Comparison of ENCODE assay signal across 1 cellular context in the genomic region with DNA sequence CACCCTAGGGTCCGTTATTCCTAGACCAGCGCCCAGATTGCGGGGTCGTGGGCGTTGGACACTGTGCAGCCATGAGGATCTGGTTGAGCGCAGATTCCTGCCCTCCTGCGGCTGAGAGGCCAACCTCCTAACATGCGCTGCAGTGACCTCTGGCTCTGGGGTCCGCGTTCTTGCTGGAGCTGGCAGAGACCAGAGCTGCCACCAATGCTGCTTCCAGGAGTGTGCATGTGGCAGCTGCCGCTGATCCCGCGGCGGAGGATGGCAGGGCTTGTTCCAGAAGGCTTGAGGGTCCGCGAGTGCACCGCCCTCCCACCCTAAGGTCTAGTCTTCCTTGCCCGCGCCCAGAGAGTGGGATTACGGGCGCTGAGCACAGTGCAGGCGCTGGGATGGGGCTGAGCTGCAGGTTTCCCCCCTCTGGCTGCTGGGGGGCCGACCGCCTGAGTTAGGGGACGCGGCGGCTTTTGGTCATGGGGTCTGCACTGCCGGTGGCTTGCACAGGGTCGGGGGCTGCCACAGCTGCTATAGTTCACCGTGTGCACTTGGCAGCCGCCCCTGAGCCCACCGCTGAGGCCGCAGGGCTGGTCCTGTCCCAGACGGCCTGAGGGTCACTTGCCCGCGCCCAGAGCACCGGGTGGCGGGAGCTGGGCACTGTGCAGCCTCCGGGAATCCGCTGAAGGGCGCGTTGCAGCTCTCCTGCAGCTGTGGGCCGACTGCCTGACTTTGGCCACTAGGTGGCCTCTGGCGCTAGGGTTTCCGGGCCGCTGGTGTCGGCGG.
TF ChIP-seq lines count a peak whose summit lies in the region.

No MANE protein-coding gene starts in this region.

TF ChIP-seq in HepG2, 621 proteins besides CTCF, POLR2A, EP300 and RAD21 (continued from another document and continues in another):
- TF ChIP-seq RBFOX2 (IDR thresholded peaks at IDR 0.05; ENCODE audit: low read depth, low read length): no peak
- no peak for TF ChIP-seq TOPORS (CRISPR knock-in tag; IDR thresholded peaks at IDR 0.05)
- TF ChIP-seq HDAC1 (CRISPR knock-in tag; IDR thresholded peaks at IDR 0.05): peak; percentile 62
- TF ChIP-seq SALL1 (CRISPR knock-in tag; IDR thresholded peaks at IDR 0.05): peak; percentile 63; the same call in 1 of the 2 replicates
- peak; percentile 57; the same call in 1 of the 2 replicates for TF ChIP-seq KMT2A (CRISPR knock-in tag; IDR thresholded peaks at IDR 0.05)
- no peak; the same call in 1 of the 2 replicates for TF ChIP-seq MYC (CRISPR knock-in tag; IDR thresholded peaks at IDR 0.05; ENCODE audit: borderline replicate concordance)
- TF ChIP-seq SKIL (CRISPR knock-in tag; IDR thresholded peaks at IDR 0.05; ENCODE audit: borderline replicate concordance): no peak
- TF ChIP-seq, protein P1, sequence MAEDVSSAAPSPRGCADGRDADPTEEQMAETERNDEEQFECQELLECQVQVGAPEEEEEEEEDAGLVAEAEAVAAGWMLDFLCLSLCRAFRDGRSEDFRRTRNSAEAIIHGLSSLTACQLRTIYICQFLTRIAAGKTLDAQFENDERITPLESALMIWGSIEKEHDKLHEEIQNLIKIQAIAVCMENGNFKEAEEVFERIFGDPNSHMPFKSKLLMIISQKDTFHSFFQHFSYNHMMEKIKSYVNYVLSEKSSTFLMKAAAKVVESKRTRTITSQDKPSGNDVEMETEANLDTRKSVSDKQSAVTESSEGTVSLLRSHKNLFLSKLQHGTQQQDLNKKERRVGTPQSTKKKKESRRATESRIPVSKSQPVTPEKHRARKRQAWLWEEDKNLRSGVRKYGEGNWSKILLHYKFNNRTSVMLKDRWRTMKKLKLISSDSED (CRISPR knock-in tag; IDR thresholded peaks at IDR 0.05): no peak
- peak; percentile 55; the same call in 1 of the 2 replicates for TF ChIP-seq SAP130 (CRISPR knock-in tag; IDR thresholded peaks at IDR 0.05; ENCODE audit: low read depth)
- TF ChIP-seq KLF9 (CRISPR knock-in tag; IDR thresholded peaks at IDR 0.05; ENCODE audit: low read depth): no peak
- no peak for TF ChIP-seq ZNF75D (CRISPR knock-in tag; IDR thresholded peaks at IDR 0.05; ENCODE audit: borderline replicate concordance)
- TF ChIP-seq FOXJ3 (CRISPR knock-in tag; IDR thresholded peaks at IDR 0.05; ENCODE audit: borderline replicate concordance): no peak; the same call in 1 of the 2 replicates
- TF ChIP-seq CENPT (CRISPR knock-in tag; IDR thresholded peaks at IDR 0.05; ENCODE audit: low read depth): no peak
- no peak for TF ChIP-seq KMT2B (CRISPR knock-in tag; IDR thresholded peaks at IDR 0.05)
- TF ChIP-seq KAT7 (CRISPR knock-in tag; IDR thresholded peaks at IDR 0.05; ENCODE audit: borderline replicate concordance): no peak; the same call in 1 of the 2 replicates
- no peak for TF ChIP-seq SRF (IDR thresholded peaks at IDR 0.05; ENCODE audit: low read depth, low read length)
- TF ChIP-seq ZNF879 (CRISPR knock-in tag; IDR thresholded peaks at IDR 0.05): no peak
- TF ChIP-seq BORCS8-MEF2B (CRISPR knock-in tag; IDR thresholded peaks at IDR 0.05): peak; percentile 47; the same call in 1 of the 2 replicates
- TF ChIP-seq, protein P2, sequence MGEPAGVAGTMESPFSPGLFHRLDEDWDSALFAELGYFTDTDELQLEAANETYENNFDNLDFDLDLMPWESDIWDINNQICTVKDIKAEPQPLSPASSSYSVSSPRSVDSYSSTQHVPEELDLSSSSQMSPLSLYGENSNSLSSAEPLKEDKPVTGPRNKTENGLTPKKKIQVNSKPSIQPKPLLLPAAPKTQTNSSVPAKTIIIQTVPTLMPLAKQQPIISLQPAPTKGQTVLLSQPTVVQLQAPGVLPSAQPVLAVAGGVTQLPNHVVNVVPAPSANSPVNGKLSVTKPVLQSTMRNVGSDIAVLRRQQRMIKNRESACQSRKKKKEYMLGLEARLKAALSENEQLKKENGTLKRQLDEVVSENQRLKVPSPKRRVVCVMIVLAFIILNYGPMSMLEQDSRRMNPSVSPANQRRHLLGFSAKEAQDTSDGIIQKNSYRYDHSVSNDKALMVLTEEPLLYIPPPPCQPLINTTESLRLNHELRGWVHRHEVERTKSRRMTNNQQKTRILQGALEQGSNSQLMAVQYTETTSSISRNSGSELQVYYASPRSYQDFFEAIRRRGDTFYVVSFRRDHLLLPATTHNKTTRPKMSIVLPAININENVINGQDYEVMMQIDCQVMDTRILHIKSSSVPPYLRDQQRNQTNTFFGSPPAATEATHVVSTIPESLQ (CRISPR knock-in tag; conservative IDR thresholded peaks at IDR 0.05): no peak
- TF ChIP-seq, protein P3, sequence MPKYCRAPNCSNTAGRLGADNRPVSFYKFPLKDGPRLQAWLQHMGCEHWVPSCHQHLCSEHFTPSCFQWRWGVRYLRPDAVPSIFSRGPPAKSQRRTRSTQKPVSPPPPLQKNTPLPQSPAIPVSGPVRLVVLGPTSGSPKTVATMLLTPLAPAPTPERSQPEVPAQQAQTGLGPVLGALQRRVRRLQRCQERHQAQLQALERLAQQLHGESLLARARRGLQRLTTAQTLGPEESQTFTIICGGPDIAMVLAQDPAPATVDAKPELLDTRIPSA (CRISPR knock-in tag; IDR thresholded peaks at IDR 0.05; ENCODE audit: borderline replicate concordance): 0 out of 2 replicates have a peak, but pooled peaks have one; percentile 69
- no peak for TF ChIP-seq ATF7 (IDR thresholded peaks at IDR 0.05)
- no peak for TF ChIP-seq ATF7 (CRISPR knock-in tag; IDR thresholded peaks at IDR 0.05)
- no peak for TF ChIP-seq NFAT5 (CRISPR knock-in tag; IDR thresholded peaks at IDR 0.05)
- TF ChIP-seq ZNF276 (CRISPR knock-in tag; IDR thresholded peaks at IDR 0.05; ENCODE audit: low read depth): no peak
- TF ChIP-seq, protein P4, sequence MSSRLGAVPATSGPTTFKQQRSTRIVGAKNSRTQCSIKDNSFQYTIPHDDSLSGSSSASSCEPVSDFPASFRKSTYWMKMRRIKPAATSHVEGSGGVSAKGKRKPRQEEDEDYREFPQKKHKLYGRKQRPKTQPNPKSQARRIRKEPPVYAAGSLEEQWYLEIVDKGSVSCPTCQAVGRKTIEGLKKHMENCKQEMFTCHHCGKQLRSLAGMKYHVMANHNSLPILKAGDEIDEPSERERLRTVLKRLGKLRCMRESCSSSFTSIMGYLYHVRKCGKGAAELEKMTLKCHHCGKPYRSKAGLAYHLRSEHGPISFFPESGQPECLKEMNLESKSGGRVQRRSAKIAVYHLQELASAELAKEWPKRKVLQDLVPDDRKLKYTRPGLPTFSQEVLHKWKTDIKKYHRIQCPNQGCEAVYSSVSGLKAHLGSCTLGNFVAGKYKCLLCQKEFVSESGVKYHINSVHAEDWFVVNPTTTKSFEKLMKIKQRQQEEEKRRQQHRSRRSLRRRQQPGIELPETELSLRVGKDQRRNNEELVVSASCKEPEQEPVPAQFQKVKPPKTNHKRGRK (CRISPR knock-in tag; IDR thresholded peaks at IDR 0.05): peak; percentile 64; the same call in 1 of the 2 replicates
- peak; percentile 69; the same call in 1 of the 2 replicates for TF ChIP-seq ZNF451 (CRISPR knock-in tag; IDR thresholded peaks at IDR 0.05)
- no peak for TF ChIP-seq TGIF2 (CRISPR knock-in tag; IDR thresholded peaks at IDR 0.05)
- TF ChIP-seq ZGPAT (CRISPR knock-in tag; IDR thresholded peaks at IDR 0.05): peak; percentile 57; the same call in 1 of the 2 replicates
- TF ChIP-seq ZNF737 (CRISPR knock-in tag; IDR thresholded peaks at IDR 0.05; ENCODE audit: borderline replicate concordance): no peak
- TF ChIP-seq TCF7 (IDR thresholded peaks at IDR 0.05; ENCODE audit: low read depth): no peak
- TF ChIP-seq FLYWCH1 (CRISPR knock-in tag; IDR thresholded peaks at IDR 0.05): no peak
- TF ChIP-seq MYNN (CRISPR knock-in tag; IDR thresholded peaks at IDR 0.05; ENCODE audit: low read depth): no peak
- 0 out of 2 replicates have a peak, but pooled peaks have one; percentile 32 for TF ChIP-seq MED1 (CRISPR knock-in tag; IDR thresholded peaks at IDR 0.05)
- TF ChIP-seq, protein P5, sequence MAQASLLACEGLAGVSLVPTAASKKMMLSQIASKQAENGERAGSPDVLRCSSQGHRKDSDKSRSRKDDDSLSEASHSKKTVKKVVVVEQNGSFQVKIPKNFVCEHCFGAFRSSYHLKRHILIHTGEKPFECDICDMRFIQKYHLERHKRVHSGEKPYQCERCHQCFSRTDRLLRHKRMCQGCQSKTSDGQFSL (CRISPR knock-in tag; IDR thresholded peaks at IDR 0.05): no peak
- no peak for TF ChIP-seq MED13 (CRISPR knock-in tag; IDR thresholded peaks at IDR 0.05)
- TF ChIP-seq EZH2 (conservative IDR thresholded peaks at IDR 0.05; ENCODE audit: low read depth, low read length): no peak
- peak; percentile 69; the same call in 1 of the 2 replicates for TF ChIP-seq TBX2 (CRISPR knock-in tag; IDR thresholded peaks at IDR 0.05; ENCODE audit: borderline replicate concordance)
